ENCODE assay signal across 11 cellular contexts in the genomic region with DNA sequence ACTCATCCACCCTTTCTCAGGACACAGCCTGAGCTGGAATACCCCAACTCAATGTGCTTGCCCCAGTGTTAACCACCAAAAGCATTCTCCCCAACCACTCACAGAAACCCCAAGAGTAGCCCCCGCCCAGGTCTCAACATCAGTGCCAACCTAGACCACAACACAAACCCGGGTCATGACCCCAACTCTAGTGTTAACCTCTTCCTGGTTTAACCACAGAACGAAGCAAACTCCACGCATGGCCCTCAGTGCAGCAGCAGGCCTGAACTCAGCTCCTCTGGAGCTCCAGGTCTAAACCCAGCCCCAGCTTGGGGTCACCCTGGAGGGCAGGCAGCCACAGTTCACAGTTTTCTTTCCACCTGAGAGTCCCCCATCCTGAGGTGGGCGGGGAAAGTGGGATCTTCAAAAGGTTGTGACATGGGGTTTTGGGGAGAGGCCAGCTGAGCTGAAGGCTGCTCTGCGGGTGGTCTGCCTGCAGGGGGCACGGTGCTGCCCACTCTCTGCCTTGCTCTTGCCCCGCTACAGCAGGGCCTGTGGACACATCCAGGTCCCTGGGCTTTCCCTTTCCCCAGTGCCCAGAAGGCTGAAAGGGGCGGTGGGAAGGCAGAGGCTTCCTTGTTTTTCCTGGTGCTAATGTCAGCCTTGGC. TPM values are rescaled to one million over a fixed set of nuclear protein-coding genes. Genes with fewer than 3 reads are reported as not detected.
A peak's percentile ranks its signal among the peaks of the same experiment; 100 is the strongest.
DNase-seq lines count a peak whose midpoint lies in the region; ATAC-seq lines count a peak whose summit lies in the region.
"Had no signal": no experiment of that assay in that cellular context is flagged by ENCODE, and none has a peak within 500 bp of the region (broad histone marks: within the 10 kb centered on the region; RNA-seq: fewer than 3 reads in every experiment).

No MANE protein-coding gene starts in this region.

- no peaks in the 10 kb centered on the region for H3K27me3 Mint-ChIP-seq in CD4-positive, alpha-beta memory T cell

- H3K27me3 ChIP-seq in CD4-positive, alpha-beta memory T cell (ENCODE audit: insufficient read depth, low read length), result no peaks in the 10 kb centered on the region
- H3K27me3 ChIP-seq: thyroid gland had no signal

- H3K27ac ChIP-seq in CD4-positive, alpha-beta memory T cell (ENCODE audit: low read depth, low read length), result no peak overlapping the region
- H3K27ac ChIP-seq in epithelial cell of prostate, result peak overlapping the region; percentile 99
- H3K27ac ChIP-seq: SK-N-MC, thyroid gland had no signal

- DNase-seq in CD4-positive, alpha-beta memory T cell, result peak; percentile 24 to 47 (median 39)
- DNase-seq in UCSD-AML1 (lab: John Stamatoyannopoulos, UW; ENCODE audit: unreplicated experiment), result peak; percentile 45
- no peak for DNase-seq in epithelial cell of prostate (ENCODE audit: low read depth, low spot score)
- DNase-seq in HT-29 (ENCODE audit: low spot score), result no peak
- DNase-seq in stimulated activated CD4-positive, alpha-beta T cell treated with anti-CD3 and anti-CD28 coated beads, Interleukin-4, amount 100 ng/mL, for 24 hours, result no peak
- DNase-seq: small intestine, thyroid gland had no signal

- H3K36me3 Mint-ChIP-seq in CD4-positive, alpha-beta memory T cell, result no peaks in the 10 kb centered on the region

- H3K36me3 ChIP-seq in CD4-positive, alpha-beta memory T cell (ENCODE audit: insufficient read depth, low read length), result no peaks in the 10 kb centered on the region
- H3K36me3 ChIP-seq: thyroid gland had no signal

- CTCF ChIA-PET in CD4-positive, alpha-beta memory T cell (lab: Charles Lee; ENCODE audit: partially characterized antibody), result interaction anchor here (4.1 kb wide), 1 partner anchor 38 kb away, joined by 12 read pairs; a partner anchor contains a TSS

- H3K27ac Mint-ChIP-seq in CD4-positive, alpha-beta memory T cell, result peak overlapping the region in 5 of 7 donors; percentile 43 to 87 (median 45)

- no peak overlapping the region for H3K4me3 ChIP-seq in CD4-positive, alpha-beta memory T cell (ENCODE audit: low read length in 2 of 2)
- H3K4me3 ChIP-seq: SK-N-MC, thyroid gland had no signal

- peaks cover 8 to 40% (median 21%) of the 10 kb centered on the region in 4 donors for H3K4me1 Mint-ChIP-seq in CD4-positive, alpha-beta memory T cell

- peak overlapping the region in 7 of 8 donors; percentile 14 to 82 (median 59) for H3K4me3 Mint-ChIP-seq in CD4-positive, alpha-beta memory T cell

- no peaks in the 10 kb centered on the region for H3K9me3 ChIP-seq in CD4-positive, alpha-beta memory T cell (ENCODE audit: control insufficient read depth in 1 of 2, low read length in 2 of 2)
- H3K9me3 ChIP-seq: thyroid gland had no signal

- intact Hi-C loops in CD4-positive, alpha-beta memory T cell (cut with micrococcal nuclease), result no loop called here

- POLR2A ChIA-PET in CD4-positive, alpha-beta memory T cell (lab: Charles Lee; ENCODE audit: partially characterized antibody), result no interaction called here

- peaks cover 15% of the 10 kb centered on the region for H3K4me1 ChIP-seq in CD4-positive, alpha-beta memory T cell (ENCODE audit: insufficient read depth, low read length)
- H3K4me1 ChIP-seq: thyroid gland had no signal

- no peaks in the 10 kb centered on the region for H3K9me3 Mint-ChIP-seq in CD4-positive, alpha-beta memory T cell

- ATAC-seq in GM21737 (IDR thresholded peaks at IDR 0.05; ENCODE audit: unreplicated experiment) (peak; percentile 43), HG02870 (IDR thresholded peaks at IDR 0.05; ENCODE audit: unreplicated experiment) (no peak), GM19351 (IDR thresholded peaks at IDR 0.05; ENCODE audit: unreplicated experiment) (no peak)

RNA-seq across cellular contexts. Expression of a gene that starts 37.9 kb away (rescaled TPM):
- 1 to 10 TPM; 3.5 to 3.8 TPM for total RNA-seq in CD4-positive, alpha-beta memory T cell
- polyA plus RNA-seq in CD4-positive, alpha-beta memory T cell, result 1 to 10 TPM in 1 of 2 donors, not detected in 1; 1.2 TPM
- total RNA-seq in HT-29 (2014; rRNA removed; shearing (Covaris generic)), result 38.9 and 46.5 TPM in 2 replicates

Comparison
In these comparisons a context has a peak if more than half of its experiments do, and no peak if none do; other contexts are left out.
1. DNase-seq: peak in CD4-positive, alpha-beta memory T cell (5 of 5) and UCSD-AML1 (single experiment); none in epithelial cell of prostate (single experiment), HT-29 (single experiment) and stimulated activated CD4-positive, alpha-beta T cell treated with anti-CD3 and anti-CD28 coated beads, Interleukin-4, amount 100 ng/mL, for 24 hours (single experiment).